In the genomic region with DNA sequence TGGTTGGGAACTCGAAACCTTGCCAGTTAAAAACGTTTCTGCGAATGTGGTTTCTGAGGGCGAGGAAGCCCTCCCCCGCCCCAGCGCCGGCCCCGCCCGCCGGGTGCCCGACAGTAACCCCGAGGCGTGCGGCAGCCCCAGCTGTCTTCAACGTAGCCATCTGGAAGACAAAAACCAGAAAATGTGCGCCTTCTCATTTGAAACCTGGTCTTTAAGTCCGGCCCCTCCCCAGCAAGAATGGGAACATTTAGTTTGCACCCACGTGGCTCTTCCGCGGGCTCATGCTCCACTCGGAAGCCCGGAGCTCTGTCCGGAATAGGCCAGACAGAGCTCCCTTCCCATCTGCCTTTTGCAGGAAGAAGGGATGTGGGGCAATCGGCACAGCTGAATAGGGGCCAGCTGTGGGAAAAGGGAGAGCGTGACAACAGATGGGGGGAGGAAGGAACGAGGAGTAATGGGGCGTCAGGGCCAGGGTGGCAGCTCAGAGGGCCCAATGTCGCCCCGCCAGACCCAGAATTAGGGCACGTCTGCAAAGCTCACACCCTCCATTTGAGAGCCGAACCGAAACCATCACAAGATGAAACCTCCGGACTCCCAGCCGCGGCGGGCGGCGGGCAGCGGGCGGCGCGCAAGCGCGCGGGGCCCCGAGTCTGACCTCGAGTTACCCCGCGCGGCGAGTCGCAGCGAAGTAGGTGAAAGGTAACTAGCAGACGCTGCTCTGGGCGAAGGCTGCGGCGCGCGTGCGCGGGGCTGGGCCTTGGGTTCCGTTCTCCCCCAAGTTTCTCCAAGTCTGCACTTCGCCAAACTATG, we compare ENCODE assay signal across 7 cellular contexts.
DNase-seq lines count a peak whose midpoint lies in the region; ATAC-seq, FAIRE-seq and TF ChIP-seq lines count a peak whose summit lies in the region.

No MANE protein-coding gene starts in this region.

- DNase-seq in NCI-H2196 (lab: John Stamatoyannopoulos, UW; ENCODE audit: unreplicated experiment): peak; percentile 91
- peak; percentile 69 for DNase-seq in activated B cell treated with CpG ODN at 0.5 μM for 24 hours
- DNase-seq in bronchial epithelial cell (ENCODE audit: low read depth): peak; percentile 55
- peak; percentile 86 for DNase-seq in iris pigment epithelial cell (ENCODE audit: low read depth)
- peak; percentile 98 for DNase-seq in spleen

- no peak for FAIRE-seq in bronchial epithelial cell (lab: Jason Lieb, UNC)

- 0 to 1% (median 0%) methylated on average over 40 to 63 of the region's 63 CpGs for WGBS in spleen, 5 donors

- TF ChIP-seq CTCF in activated B cell treated with CpG ODN at 0.5 μM for 24 hours (IDR thresholded peaks at IDR 0.05): no peak
- TF ChIP-seq CTCF in bronchial epithelial cell (IDR thresholded peaks at IDR 0.05; ENCODE audit: insufficient read depth, low read length, severe bottlenecking): no peak
- TF ChIP-seq CTCF in spleen (IDR thresholded peaks at IDR 0.05 in 8 of 11, conservative IDR thresholded peaks at IDR 0.05 in 3 of 11): no peak

- H3K27ac ChIP-seq in spleen: peak overlapping the region; percentile 80 to 96 (median 91)

- H3K36me3 ChIP-seq in bronchial epithelial cell (ENCODE audit: control insufficient read depth, insufficient read depth, low read length) (no peaks in the 10 kb centered on the region), spleen (no peaks in the 10 kb centered on the region)

- peak overlapping the region; percentile 86 for H3K4me3 Mint-ChIP-seq in activated B cell treated with CpG ODN at 0.5 μM for 24 hours

- H3K4me1 Mint-ChIP-seq in activated B cell treated with CpG ODN at 0.5 μM for 24 hours: peaks cover 33% of the 10 kb centered on the region

- no peaks in the 10 kb centered on the region for H3K9me3 Mint-ChIP-seq in activated B cell treated with CpG ODN at 0.5 μM for 24 hours

- POLR2A ChIA-PET in activated B cell treated with CpG ODN at 0.5 μM for 24 hours (lab: Charles Lee): interaction anchor here (0.8 to 2.1 kb wide), 3 partner anchors 18 to 64 kb away, joined by 3 to 15 read pairs (median 4); partner anchors contain the start of gene ABCA1

- ATAC-seq in GM18520 (IDR thresholded peaks at IDR 0.05; ENCODE audit: unreplicated experiment): peak; percentile 88
- ATAC-seq in HG03060 (IDR thresholded peaks at IDR 0.05; ENCODE audit: low read depth, unreplicated experiment): peak; percentile 73
- peak; percentile 80 for ATAC-seq in activated B cell treated with CpG ODN at 0.5 μM for 24 hours (ENCODE audit: low read depth)

- no peaks in the 10 kb centered on the region for H3K36me3 Mint-ChIP-seq in activated B cell treated with CpG ODN at 0.5 μM for 24 hours (ENCODE audit: low read depth)

- TF ChIP-seq POLR2A in spleen (IDR thresholded peaks at IDR 0.05): no peak

- H3K9me3 ChIP-seq in spleen: no peaks in the 10 kb centered on the region

- intact Hi-C loops in activated B cell treated with CpG ODN at 0.5 μM for 24 hours (cut with micrococcal nuclease): loop anchor here (1.0 to 10.0 kb wide), 9 partner anchors 23 to 393 kb away; partner anchors contain the start of genes ABCA1, NIPSNAP3A and SLC44A1
- intact Hi-C loops in spleen (cut with DNase I; ENCODE audit: low total_unique reads): no loop called here

- no peaks in the 10 kb centered on the region for H3K27me3 ChIP-seq in bronchial epithelial cell (ENCODE audit: control insufficient read depth, insufficient read depth, low read length)
- no peaks in the 10 kb centered on the region for H3K27me3 ChIP-seq in spleen (replicated peaks in 1 of 7)

- CTCF ChIA-PET in activated B cell treated with CpG ODN at 0.5 μM for 24 hours (lab: Charles Lee): interaction anchor here (1.1 kb wide), 1 partner anchor 23 kb away, joined by 4 read pairs; no protein-coding TSS in a partner anchor

- peak overlapping the region; percentile 71 for H3K4me3 ChIP-seq in bronchial epithelial cell (ENCODE audit: low read depth, low read length)
- H3K4me3 ChIP-seq in spleen: peak overlapping the region; percentile 57 to 85 (median 62)

- peak overlapping the region; percentile 69 for H3K27ac Mint-ChIP-seq in activated B cell treated with CpG ODN at 0.5 μM for 24 hours

- peaks cover 2% of the 10 kb centered on the region for H3K27me3 Mint-ChIP-seq in activated B cell treated with CpG ODN at 0.5 μM for 24 hours

- peaks cover 19 to 52% (median 38%) of the 10 kb centered on the region in 6 donors for H3K4me1 ChIP-seq in spleen

Comparison
In these comparisons a context has a peak if more than half of its experiments do, and no peak if none do; other contexts are left out.
1. Peak in every context shown above with its lines: DNase-seq, ATAC-seq, H3K4me3 ChIP-seq and H3K27ac ChIP-seq.